ENCODE assay signal across 12 cellular contexts in genomic region chr11:114099392-114100178, GRCh38. TPM values are rescaled to one million over a fixed set of nuclear protein-coding genes. Genes with fewer than 3 reads are reported as not detected.
DNase-seq lines count a peak whose midpoint lies in the region; ATAC-seq and TF ChIP-seq lines count a peak whose summit lies in the region.
"Had no signal": no experiment of that assay in that cellular context is flagged by ENCODE, and none has a peak within 500 bp of the region (broad histone marks: within the 10 kb centered on the region; RNA-seq: fewer than 3 reads in every experiment).

No MANE protein-coding gene starts in this region.

- POLR2A ChIA-PET in MCF 10A (lab: Yijun Ruan, JAX): interaction anchor here (0.5 to 2.9 kb wide), 11 partner anchors 9 to 154 kb away, joined by 3 to 12 read pairs (median 4); no protein-coding TSS in a partner anchor

- DNase-seq in MCF 10A (ENCODE audit: unreplicated experiment) (no peak), breast epithelium (ENCODE audit: low spot score in 2 of 2) (no peak), mucosa of descending colon (no peak), upper lobe of right lung (no peak), LoVo (ENCODE audit: low spot score) (no peak), NCI-H226 (no peak)
- DNase-seq: activated CD4-positive, alpha-beta T cell treated with anti-CD3 and anti-CD28 coated beads, Interleukin-2, amount 10 ng/mL, durations not matched to agents 24 days and 14 days; KBM-7; stimulated activated naive CD4-positive, alpha-beta T cell had no signal

- H3K9me3 ChIP-seq in breast epithelium: no peaks in the 10 kb centered on the region
- H3K9me3 ChIP-seq in mucosa of descending colon: no peaks in the 10 kb centered on the region
- H3K9me3 ChIP-seq in upper lobe of right lung: no peaks in the 10 kb centered on the region

- no peaks in the 10 kb centered on the region for H3K9me3 Mint-ChIP-seq in MCF 10A (ENCODE audit: unreplicated experiment)
- H3K9me3 Mint-ChIP-seq in activated T-helper 17 cell treated with anti-CD3 and anti-CD28 coated beads, Interleukin-2, amount 50 U/mL, for 72 hours: no peaks in the 10 kb centered on the region
- H3K9me3 Mint-ChIP-seq: activated CD4-positive, alpha-beta T cell treated with anti-CD3 and anti-CD28 coated beads, Interleukin-2, amount 10 ng/mL, durations not matched to agents 24 days and 14 days had no signal

- CTCF ChIA-PET in MCF 10A (lab: Yijun Ruan, JAX): interaction anchor here (0.6 to 1.1 kb wide), 3 partner anchors 46 to 162 kb away, joined by 3 to 5 read pairs (median 4); no protein-coding TSS in a partner anchor

- H3K36me3 Mint-ChIP-seq in MCF 10A (ENCODE audit: insufficient read depth, unreplicated experiment): peaks cover 100% of the 10 kb centered on the region
- no peaks in the 10 kb centered on the region for H3K36me3 Mint-ChIP-seq in activated T-helper 17 cell treated with anti-CD3 and anti-CD28 coated beads, Interleukin-2, amount 50 U/mL, for 72 hours (ENCODE audit: low read depth)

- H3K27me3 Mint-ChIP-seq in MCF 10A (ENCODE audit: insufficient read depth, unreplicated experiment): no peaks in the 10 kb centered on the region
- H3K27me3 Mint-ChIP-seq in activated T-helper 17 cell treated with anti-CD3 and anti-CD28 coated beads, Interleukin-2, amount 50 U/mL, for 72 hours: no peaks in the 10 kb centered on the region

- peak overlapping the region; percentile 7 for H3K4me3 Mint-ChIP-seq in MCF 10A (ENCODE audit: unreplicated experiment)
- no peak overlapping the region for H3K4me3 Mint-ChIP-seq in activated T-helper 17 cell treated with anti-CD3 and anti-CD28 coated beads, Interleukin-2, amount 50 U/mL, for 72 hours
- H3K4me3 Mint-ChIP-seq: activated CD4-positive, alpha-beta T cell treated with anti-CD3 and anti-CD28 coated beads, Interleukin-2, amount 10 ng/mL, durations not matched to agents 24 days and 14 days; B cell had no signal

- intact Hi-C loops in MCF 10A (cut with micrococcal nuclease) (no loop called here), breast epithelium (cut with DNase I; ENCODE audit: low total_unique reads) (no loop called here), mucosa of descending colon (cut with DNase I, micrococcal nuclease) (no loop called here), upper lobe of right lung (cut with DNase I) (no loop called here)

- H3K36me3 ChIP-seq in breast epithelium (no peaks in the 10 kb centered on the region), mucosa of descending colon (ENCODE audit: low read depth) (no peaks in the 10 kb centered on the region), upper lobe of right lung (peaks cover 15% of the 10 kb centered on the region)

- peak; percentile 83 for ATAC-seq in activated T-helper 17 cell treated with anti-CD3 and anti-CD28 coated beads, Interleukin-2, amount 50 U/mL, for 72 hours (replicated peaks)
- peak; percentile 88 for ATAC-seq in mucosa of descending colon
- ATAC-seq in upper lobe of right lung: peak; percentile 51
- ATAC-seq in esophagus mucosa: no peak

- H3K27me3 ChIP-seq in breast epithelium (no peaks in the 10 kb centered on the region), upper lobe of right lung (no peaks in the 10 kb centered on the region)

- H3K4me1 ChIP-seq in breast epithelium (peaks cover 3 to 6% of the 10 kb centered on the region in 2 donors), mucosa of descending colon (ENCODE audit: low read depth) (peaks cover 4% of the 10 kb centered on the region), upper lobe of right lung (peaks cover 75% of the 10 kb centered on the region)

- H3K4me3 ChIP-seq in breast epithelium (no peak overlapping the region), mucosa of descending colon (no peak overlapping the region), upper lobe of right lung (no peak overlapping the region)

- peak overlapping the region; percentile 77 for H3K27ac Mint-ChIP-seq in MCF 10A (ENCODE audit: low read depth, unreplicated experiment)
- H3K27ac Mint-ChIP-seq in activated T-helper 17 cell treated with anti-CD3 and anti-CD28 coated beads, Interleukin-2, amount 50 U/mL, for 72 hours: no peak overlapping the region
- H3K27ac Mint-ChIP-seq: activated CD4-positive, alpha-beta T cell treated with anti-CD3 and anti-CD28 coated beads, Interleukin-2, amount 10 ng/mL, durations not matched to agents 24 days and 14 days; B cell had no signal

- H3K27ac ChIP-seq in breast epithelium (no peak overlapping the region), upper lobe of right lung (no peak overlapping the region)

- no peak for TF ChIP-seq POLR2A in breast epithelium (IDR thresholded peaks at IDR 0.05)

- TF ChIP-seq CTCF in MCF 10A (IDR thresholded peaks at IDR 0.05; ENCODE audit: unreplicated experiment) (no peak), breast epithelium (IDR thresholded peaks at IDR 0.05) (no peak), mucosa of descending colon (IDR thresholded peaks at IDR 0.05) (no peak), upper lobe of right lung (IDR thresholded peaks at IDR 0.05) (no peak)

- BruUV-seq in MCF 10A (replicated peaks; lab: Mats Ljungman, UMichigan): no TSS peak

- peaks cover 79% of the 10 kb centered on the region for H3K4me1 Mint-ChIP-seq in MCF 10A (ENCODE audit: insufficient read depth, unreplicated experiment)
- H3K4me1 Mint-ChIP-seq in activated T-helper 17 cell treated with anti-CD3 and anti-CD28 coated beads, Interleukin-2, amount 50 U/mL, for 72 hours: peaks cover 25% of the 10 kb centered on the region

RNA-seq across cellular contexts. Expression of gene ZBTB16, which starts 40.1 kb away (rescaled TPM):
- total RNA-seq in MCF 10A (2022): 70.4 and 75.3 TPM in 2 replicates
- 100 to 1,000 TPM; 236 to 358 (median 271) TPM for total RNA-seq in breast epithelium
- total RNA-seq in activated T-helper 17 cell treated with anti-CD3 and anti-CD28 coated beads, Interleukin-2, amount 50 U/mL, for 72 hours: 10 to 100 TPM in 1 of 2 donors, 1 to 10 TPM in 1; 6.1 to 10.6 TPM
- 10 to 100 TPM in 2 of 3 donors, 1 to 10 TPM in 1; 4.9 to 82.1 (median 48.8) TPM for total RNA-seq in mucosa of descending colon
- 221 TPM for total RNA-seq in upper lobe of right lung
- total RNA-seq in esophagus mucosa: 5.4 TPM
